In genomic region chr2:42560886-42561285, GRCh38 we compare ENCODE assay signal across 29 cellular contexts.
"Had no signal": no experiment of that assay in that cellular context is flagged by ENCODE, and none has a peak within 500 bp of the region (broad histone marks: within the 10 kb centered on the region; RNA-seq: fewer than 3 reads in every experiment).

No MANE protein-coding gene starts in this region.

- H3K4me2 ChIP-seq: neural progenitor cell had no signal

- H3K4me1 Mint-ChIP-seq: activated CD4-positive, alpha-beta T cell treated with anti-CD3 and anti-CD28 coated beads for 36 hours; activated CD8-positive, alpha-beta memory T cell treated with anti-CD3 and anti-CD28 coated beads, Interleukin-2, amount 10 ng/mL, durations not matched to agents 7 days and 5 days had no signal

- H3K9ac ChIP-seq: neural progenitor cell had no signal

- H3K9me3 Mint-ChIP-seq: activated naive CD8-positive, alpha-beta T cell treated with anti-CD3 and anti-CD28 coated beads, Interleukin-2, amount 50 U/mL, for 24 hours; activated T-cell treated with anti-CD3 and anti-CD28 coated beads, Interleukin-2, amount 50 U/mL, for 72 hours; naive B cell; neural progenitor cell; T-cell; T-helper 2 cell treated with Interferon-gamma antibody and Interleukin-4, amounts not matched to agents 5 μg/mL and 100 μg/mL, for 36 hours had no signal

- H3K4me1 ChIP-seq: foreskin keratinocyte, heart right ventricle, lower lobe of right lung, right atrium auricular region, tibial artery, upper lobe of right lung had no signal

- H3K27ac Mint-ChIP-seq: activated CD4-positive, alpha-beta T cell treated with anti-CD3 and anti-CD28 coated beads for 36 hours; activated CD8-positive, alpha-beta memory T cell treated with anti-CD3 and anti-CD28 coated beads, Interleukin-2, amount 10 ng/mL, durations not matched to agents 7 days and 5 days; activated CD8-positive, alpha-beta T cell treated with anti-CD3 and anti-CD28 coated beads, Interleukin-2, amount 10 ng/mL, durations not matched to agents 7 days and 5 days; activated naive CD8-positive, alpha-beta T cell treated with anti-CD3 and anti-CD28 coated beads, Interleukin-2, amount 50 U/mL, for 24 hours; activated T-cell treated with anti-CD3 and anti-CD28 coated beads, Interleukin-2, amount 50 U/mL, for 72 hours; neural progenitor cell; T-helper 2 cell treated with Interferon-gamma antibody and Interleukin-4, amounts not matched to agents 5 μg/mL and 100 μg/mL, for 36 hours had no signal

- H3K27me3 ChIP-seq: foreskin keratinocyte, heart right ventricle, neural progenitor cell, right atrium auricular region, suprapubic skin, tibial artery, upper lobe of right lung had no signal

- H3K4me3 ChIP-seq: heart right ventricle, lower lobe of right lung, neural progenitor cell, right atrium auricular region, suprapubic skin, tibial artery, upper lobe of right lung had no signal

- H3K4me3 Mint-ChIP-seq: activated CD4-positive, alpha-beta T cell treated with anti-CD3 and anti-CD28 coated beads for 36 hours; activated CD8-positive, alpha-beta memory T cell treated with anti-CD3 and anti-CD28 coated beads, Interleukin-2, amount 10 ng/mL, durations not matched to agents 7 days and 5 days; activated CD8-positive, alpha-beta T cell treated with anti-CD3 and anti-CD28 coated beads, Interleukin-2, amount 10 ng/mL, durations not matched to agents 7 days and 5 days; activated naive CD8-positive, alpha-beta T cell treated with anti-CD3 and anti-CD28 coated beads, Interleukin-2, amount 50 U/mL, for 24 hours; activated T-cell treated with anti-CD3 and anti-CD28 coated beads, Interleukin-2, amount 50 U/mL, for 72 hours; neural progenitor cell; T-cell; T-helper 2 cell treated with Interferon-gamma antibody and Interleukin-4, amounts not matched to agents 5 μg/mL and 100 μg/mL, for 36 hours had no signal

- FAIRE-seq: endothelial cell of umbilical vein had no signal

- H3K36me3 ChIP-seq: heart right ventricle, lower lobe of right lung, neural progenitor cell, right atrium auricular region, suprapubic skin, tibial artery, upper lobe of right lung had no signal

- H3K36me3 Mint-ChIP-seq: activated CD8-positive, alpha-beta memory T cell treated with anti-CD3 and anti-CD28 coated beads, Interleukin-2, amount 10 ng/mL, durations not matched to agents 7 days and 5 days; naive B cell; neural progenitor cell; T-cell had no signal

- H3K27ac ChIP-seq: foreskin keratinocyte, heart right ventricle, lower lobe of right lung, neural progenitor cell, right atrium auricular region, suprapubic skin, tibial artery, upper lobe of right lung had no signal

- H3K9me3 ChIP-seq: heart right ventricle, lower lobe of right lung, right atrium auricular region, suprapubic skin, tibial artery, upper lobe of right lung had no signal

- DNase-seq: activated CD4-positive, alpha-beta T cell treated with anti-CD3 and anti-CD28 coated beads for 36 hours; activated CD4-positive, CD25-positive, alpha-beta regulatory T cell; activated CD8-positive, alpha-beta memory T cell treated with anti-CD3 and anti-CD28 coated beads, Interleukin-2, amount 10 ng/mL, durations not matched to agents 7 days and 5 days; activated CD8-positive, alpha-beta T cell treated with anti-CD3 and anti-CD28 coated beads, Interleukin-2, amount 10 ng/mL, durations not matched to agents 7 days and 5 days; activated effector memory CD4-positive, alpha-beta T cell treated with anti-CD3 and anti-CD28 coated beads, Interleukin-2, amount 50 U/mL, for 16 hours; activated naive CD4-positive, alpha-beta T cell treated with anti-CD3 and anti-CD28 coated beads, Interleukin-2, amount 50 U/mL, for 16 hours; activated naive CD8-positive, alpha-beta T cell treated with anti-CD3 and anti-CD28 coated beads, Interleukin-2, amount 50 U/mL, for 24 hours; activated T-cell treated with anti-CD3 and anti-CD28 coated beads for 4 hours; activated T-cell treated with anti-CD3 and anti-CD28 coated beads, Interleukin-2, amount 50 U/mL, for 72 hours; amygdala; caudate nucleus; cortex of kidney; foreskin keratinocyte; heart right ventricle; lower lobe of right lung; naive B cell; occipital lobe; stimulated activated CD4-positive, alpha-beta T cell treated with anti-CD3 and anti-CD28 coated beads, Interleukin-15, amount 100 ng/mL, for 24 hours; stimulated activated CD4-positive, alpha-beta T cell treated with anti-CD3 and anti-CD28 coated beads, Interleukin-2, amount 100 ng/mL, for 24 hours; stimulated activated naive CD4-positive, alpha-beta T cell; T-cell; tibial artery had no signal

- H2AFZ ChIP-seq: neural progenitor cell had no signal

- ATAC-seq: activated CD4-positive, alpha-beta T cell treated with anti-CD3 and anti-CD28 coated beads for 36 hours; activated CD8-positive, alpha-beta memory T cell treated with anti-CD3 and anti-CD28 coated beads, Interleukin-2, amount 10 ng/mL, durations not matched to agents 7 days and 5 days; activated CD8-positive, alpha-beta T cell treated with anti-CD3 and anti-CD28 coated beads, Interleukin-2, amount 10 ng/mL, durations not matched to agents 7 days and 5 days; activated naive CD8-positive, alpha-beta T cell treated with anti-CD3 and anti-CD28 coated beads, Interleukin-2, amount 50 U/mL, for 24 hours; activated T-cell treated with anti-CD3 and anti-CD28 coated beads, Interleukin-2, amount 50 U/mL, for 72 hours; foreskin keratinocyte; heart right ventricle; left lobe of liver; lower lobe of right lung; T-cell; upper lobe of right lung had no signal

- H3K27me3 Mint-ChIP-seq: activated CD4-positive, alpha-beta T cell treated with anti-CD3 and anti-CD28 coated beads for 36 hours; activated CD8-positive, alpha-beta memory T cell treated with anti-CD3 and anti-CD28 coated beads, Interleukin-2, amount 10 ng/mL, durations not matched to agents 7 days and 5 days; activated naive CD8-positive, alpha-beta T cell treated with anti-CD3 and anti-CD28 coated beads, Interleukin-2, amount 50 U/mL, for 24 hours; naive B cell; T-cell had no signal
